In the genomic region with DNA sequence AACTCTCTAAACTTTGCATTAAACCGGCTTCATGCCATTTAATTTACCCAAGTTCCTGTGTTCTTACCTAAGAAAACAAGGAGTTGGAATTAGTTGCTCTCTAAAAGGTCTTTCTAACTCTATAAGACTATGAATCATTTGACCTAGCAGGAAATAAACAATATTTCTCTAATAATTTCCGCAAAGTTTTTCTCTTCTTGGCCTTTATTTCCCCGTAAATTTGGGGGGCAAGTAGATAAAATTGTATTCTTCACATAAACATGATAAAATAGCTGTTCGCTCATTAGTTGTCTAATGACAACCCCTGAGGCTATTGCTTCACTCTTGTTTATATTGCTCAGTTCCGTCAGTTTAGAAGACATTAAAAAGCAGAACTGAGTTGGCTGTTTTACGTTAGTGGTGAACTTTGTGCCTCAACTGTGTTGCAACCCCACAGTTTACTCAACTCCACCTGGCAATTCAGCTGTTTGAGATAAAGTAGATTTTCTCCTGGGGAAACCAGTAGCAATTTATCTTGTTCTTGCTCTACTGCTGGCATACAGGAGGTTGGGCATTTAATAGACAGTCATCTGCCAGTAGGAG, we compare ENCODE assay signal across 14 cellular contexts.
DNase-seq lines count a peak whose midpoint lies in the region; TF ChIP-seq lines count a peak whose summit lies in the region.
"Had no signal": no experiment of that assay in that cellular context is flagged by ENCODE, and none has a peak within 500 bp of the region (broad histone marks: within the 10 kb centered on the region; RNA-seq: fewer than 3 reads in every experiment).

No MANE protein-coding gene starts in this region.

- H3K4me1 Mint-ChIP-seq in activated T-helper 1 cell treated with anti-CD3 and anti-CD28 coated beads, Interleukin-12 subunit alpha, Interleukin-12 subunit beta, Interleukin-2, Interleukin-4 antibody, amounts not matched to agents 30 ng/mL and 10 ng/mL and 1 ng/mL, durations not matched to agents 14 hours and 24 hours and 36 hours (ENCODE audit: low read depth) = peaks cover 18% of the 10 kb centered on the region

- CTCF ChIA-PET in OCI-LY7 (lab: Charles Lee; ENCODE audit: unreplicated experiment) = no interaction called here

- no peak overlapping the region for H3K4me3 ChIP-seq in epithelial cell of proximal tubule (ENCODE audit: low read depth, low read length)
- H3K4me3 ChIP-seq in neutrophil (ENCODE audit: low read depth in 1 of 2, low read length in 1 of 2) = peak overlapping the region; percentile 24 to 51
- no peak overlapping the region for H3K4me3 ChIP-seq in OCI-LY7 (ENCODE audit: low read depth, low read length, poor library complexity, severe bottlenecking)
- H3K4me3 ChIP-seq: PC-9 had no signal

- no peak overlapping the region for H2AFZ ChIP-seq in OCI-LY7 (ENCODE audit: low read length)
- H2AFZ ChIP-seq: PC-9 had no signal

- POLR2A ChIA-PET in OCI-LY7 (lab: Charles Lee) = interaction anchor here (0.8 to 1.5 kb wide), 2 partner anchors 14 to 467 kb away, joined by 4 read pairs; no protein-coding TSS in a partner anchor

- no peaks in the 10 kb centered on the region for H3K79me2 ChIP-seq in OCI-LY7 (ENCODE audit: insufficient read depth, low read depth, low read length)

- no TSS peak for BruUV-seq in OCI-LY7 (replicated peaks; lab: Mats Ljungman, UMichigan)

- no peaks in the 10 kb centered on the region for H3K36me3 Mint-ChIP-seq in activated T-helper 1 cell treated with anti-CD3 and anti-CD28 coated beads, Interleukin-12 subunit alpha, Interleukin-12 subunit beta, Interleukin-2, Interleukin-4 antibody, amounts not matched to agents 30 ng/mL and 10 ng/mL and 1 ng/mL, durations not matched to agents 14 hours and 24 hours and 36 hours (ENCODE audit: low read depth)

- peaks cover 7% of the 10 kb centered on the region for H3K9me3 Mint-ChIP-seq in activated T-helper 1 cell treated with anti-CD3 and anti-CD28 coated beads, Interleukin-12 subunit alpha, Interleukin-12 subunit beta, Interleukin-2, Interleukin-4 antibody, amounts not matched to agents 30 ng/mL and 10 ng/mL and 1 ng/mL, durations not matched to agents 14 hours and 24 hours and 36 hours
- H3K9me3 Mint-ChIP-seq: central memory CD8-positive, alpha-beta T cell; H9 had no signal

- peak; percentile 90 for DNase-seq in CD1c-positive myeloid dendritic cell (ENCODE audit: extremely low spot score)
- DNase-seq in MV-4-11 (lab: John Stamatoyannopoulos, UW) = peak; percentile 98
- DNase-seq in epithelial cell of proximal tubule (ENCODE audit: low read depth) = peak; percentile 61
- no peak for DNase-seq in activated T-helper 1 cell treated with anti-CD3 and anti-CD28 coated beads, Interleukin-12 subunit alpha, Interleukin-12 subunit beta, Interleukin-2, Interleukin-4 antibody, amounts not matched to agents 30 ng/mL and 10 ng/mL and 1 ng/mL, durations not matched to agents 14 hours and 24 hours and 36 hours (ENCODE audit: low spot score)
- no peak for DNase-seq in COLO668 (lab: John Stamatoyannopoulos, UW; ENCODE audit: unreplicated experiment)
- DNase-seq in OCI-LY7 (ENCODE audit: low spot score) = no peak
- DNase-seq in NCI-H1417 treated with DMSO at 0.1 percent for 48 hours (lab: John Stamatoyannopoulos, UW) = no peak
- DNase-seq: activated CD4-positive, alpha-beta T cell treated with anti-CD3 and anti-CD28 coated beads, Interleukin-2, amount 50 U/mL, for 48 hours; activated naive CD4-positive, alpha-beta T cell treated with anti-CD3 and anti-CD28 coated beads for 36 hours; EL; H9; PC-9 had no signal

- no peaks in the 10 kb centered on the region for H4K20me1 ChIP-seq in OCI-LY7 (ENCODE audit: insufficient read depth, low read length)

- H3K4me1 ChIP-seq in neutrophil (ENCODE audit: control insufficient read depth in 1 of 2, insufficient read depth in 1 of 2, low read depth in 1 of 2, low read length in 1 of 2) (peaks cover 53 to 58% of the 10 kb centered on the region in 2 experiments), OCI-LY7 (ENCODE audit: insufficient read depth, low read length, poor library complexity, severe bottlenecking) (peaks cover 16% of the 10 kb centered on the region)

- H3K27ac Mint-ChIP-seq in activated T-helper 1 cell treated with anti-CD3 and anti-CD28 coated beads, Interleukin-12 subunit alpha, Interleukin-12 subunit beta, Interleukin-2, Interleukin-4 antibody, amounts not matched to agents 30 ng/mL and 10 ng/mL and 1 ng/mL, durations not matched to agents 14 hours and 24 hours and 36 hours = no peak overlapping the region
- H3K27ac Mint-ChIP-seq: activated naive CD4-positive, alpha-beta T cell treated with anti-CD3 and anti-CD28 coated beads for 36 hours had no signal

- intact Hi-C loops in activated T-helper 1 cell treated with anti-CD3 and anti-CD28 coated beads, Interleukin-12 subunit alpha, Interleukin-12 subunit beta, Interleukin-2, Interleukin-4 antibody, amounts not matched to agents 30 ng/mL and 10 ng/mL and 1 ng/mL, durations not matched to agents 14 hours and 24 hours and 36 hours (cut with micrococcal nuclease) = no loop called here
- intact Hi-C loops in OCI-LY7 (cut with micrococcal nuclease; ENCODE audit: unreplicated experiment) = no loop called here

- TF ChIP-seq CTCF in epithelial cell of proximal tubule (conservative IDR thresholded peaks at IDR 0.05; ENCODE audit: low read depth, low read length) = no peak
- no peak for TF ChIP-seq CTCF in neutrophil (IDR thresholded peaks at IDR 0.05)
- no peak for TF ChIP-seq CTCF in OCI-LY7 (conservative IDR thresholded peaks at IDR 0.05; ENCODE audit: low read length)

- H3K9me3 ChIP-seq in neutrophil = no peaks in the 10 kb centered on the region
- H3K9me3 ChIP-seq in OCI-LY7 (ENCODE audit: low read length) = no peaks in the 10 kb centered on the region

- H3K9me2 ChIP-seq in OCI-LY7 (ENCODE audit: insufficient read depth, low read length) = no peaks in the 10 kb centered on the region

- H3K4me3 Mint-ChIP-seq in activated T-helper 1 cell treated with anti-CD3 and anti-CD28 coated beads, Interleukin-12 subunit alpha, Interleukin-12 subunit beta, Interleukin-2, Interleukin-4 antibody, amounts not matched to agents 30 ng/mL and 10 ng/mL and 1 ng/mL, durations not matched to agents 14 hours and 24 hours and 36 hours = no peak overlapping the region
- H3K4me3 Mint-ChIP-seq: activated naive CD4-positive, alpha-beta T cell treated with anti-CD3 and anti-CD28 coated beads for 36 hours; central memory CD8-positive, alpha-beta T cell; H9 had no signal

- no peak overlapping the region for H3K4me2 ChIP-seq in OCI-LY7 (ENCODE audit: low read length)
- H3K4me2 ChIP-seq: PC-9 had no signal

- H3K27me3 ChIP-seq in neutrophil = no peaks in the 10 kb centered on the region

- no peaks in the 10 kb centered on the region for H3K27me3 Mint-ChIP-seq in activated T-helper 1 cell treated with anti-CD3 and anti-CD28 coated beads, Interleukin-12 subunit alpha, Interleukin-12 subunit beta, Interleukin-2, Interleukin-4 antibody, amounts not matched to agents 30 ng/mL and 10 ng/mL and 1 ng/mL, durations not matched to agents 14 hours and 24 hours and 36 hours (ENCODE audit: insufficient read depth)
- H3K27me3 Mint-ChIP-seq: central memory CD8-positive, alpha-beta T cell had no signal

- H3K27ac ChIP-seq in neutrophil (peak overlapping the region; percentile 97), OCI-LY7 (ENCODE audit: low read depth, low read length, poor library complexity, severe bottlenecking) (no peak overlapping the region)
- H3K27ac ChIP-seq: PC-9 had no signal

- H3K36me3 ChIP-seq in neutrophil (no peaks in the 10 kb centered on the region), OCI-LY7 (ENCODE audit: insufficient read depth, low read length) (no peaks in the 10 kb centered on the region)

Comparison
In these comparisons a context has a peak if more than half of its experiments do, and no peak if none do; other contexts are left out.
1. DNase-seq: peak in CD1c-positive myeloid dendritic cell (single experiment), MV-4-11 (single experiment) and epithelial cell of proximal tubule (single experiment); none in activated T-helper 1 cell treated with anti-CD3 and anti-CD28 coated beads, Interleukin-12 subunit alpha, Interleukin-12 subunit beta, Interleukin-2, Interleukin-4 antibody, amounts not matched to agents 30 ng/mL and 10 ng/mL and 1 ng/mL, durations not matched to agents 14 hours and 24 hours and 36 hours (single experiment), COLO668 (single experiment), OCI-LY7 (single experiment) and NCI-H1417 treated with DMSO at 0.1 percent for 48 hours (single experiment).
2. H3K4me3 ChIP-seq: peak in neutrophil (2 of 2); none in epithelial cell of proximal tubule (single experiment) and OCI-LY7 (single experiment).